Comparison of ENCODE assay signal across 26 cellular contexts in the genomic region with DNA sequence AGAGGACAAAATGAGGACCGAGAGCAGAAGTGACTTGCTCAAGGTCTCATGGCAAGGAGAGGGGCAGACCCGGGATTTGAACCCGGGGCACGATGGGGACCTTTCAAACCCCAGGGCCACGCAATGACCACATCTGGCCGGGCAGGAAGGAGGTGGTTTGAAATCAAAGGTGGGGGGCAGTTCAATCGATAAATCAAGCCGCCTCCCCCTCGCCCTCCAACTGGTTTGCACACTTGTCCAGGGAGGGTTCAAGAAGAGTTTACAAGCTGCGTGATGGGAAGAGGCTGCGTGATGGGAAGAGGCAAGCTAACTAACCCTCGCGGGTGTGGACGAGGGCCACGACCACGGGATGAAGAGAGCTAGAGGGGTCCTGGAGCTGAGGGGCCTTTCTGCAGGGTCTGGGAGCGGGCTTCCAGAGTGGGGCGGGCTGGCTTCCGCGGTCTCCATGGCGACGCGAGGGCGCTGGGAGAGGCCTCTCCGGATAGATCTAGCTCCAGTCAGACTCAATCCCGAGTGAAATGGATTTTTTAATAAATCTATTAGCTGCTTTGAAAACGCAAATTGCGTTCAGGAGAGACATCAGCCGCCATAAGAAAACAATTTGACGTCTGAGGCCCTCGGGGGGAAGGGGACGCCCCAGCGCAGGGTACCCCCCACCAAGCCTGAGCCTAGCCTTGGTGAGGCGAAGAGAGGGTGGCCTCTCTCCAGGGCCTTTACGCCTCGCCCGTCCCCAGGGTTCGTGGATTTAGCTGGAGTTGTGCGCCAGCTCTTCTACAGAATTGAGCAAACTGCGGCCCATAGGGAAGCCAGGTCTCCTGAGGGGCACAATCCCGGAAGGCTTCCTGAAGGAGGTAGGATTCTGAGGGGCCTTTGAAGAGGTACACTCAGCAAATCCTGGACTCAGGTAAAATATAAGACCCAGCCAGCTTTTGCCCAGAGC.
"Had no signal": no experiment of that assay in that cellular context is flagged by ENCODE, and none has a peak within 500 bp of the region (broad histone marks: within the 10 kb centered on the region; RNA-seq: fewer than 3 reads in every experiment).

No MANE protein-coding gene starts in this region.

- H3K9ac ChIP-seq: SK-N-SH had no signal

- H3K4me1 Mint-ChIP-seq: activated naive CD8-positive, alpha-beta T cell treated with anti-CD3 and anti-CD28 coated beads, Interleukin-2, amount 10 ng/mL, durations not matched to agents 7 days and 5 days had no signal

- H3K9me2 ChIP-seq: SK-N-SH had no signal

- H3K36me3 ChIP-seq: adrenal gland, SJCRH30 had no signal

- H3K4me3 ChIP-seq: adrenal gland, SJCRH30 had no signal

- DNase-seq: activated CD4-positive, alpha-beta T cell treated with anti-CD3 and anti-CD28 coated beads for 48 hours; activated CD4-positive, alpha-beta T cell treated with anti-CD3 and anti-CD28 coated beads, Interleukin-2, amount 50 U/mL, for 4 hours; activated CD4-positive, CD25-positive, alpha-beta regulatory T cell treated with anti-CD3 and anti-CD28 coated beads, Interleukin-2, amount 50 U/mL, for 72 hours; activated CD8-positive, alpha-beta memory T cell treated with anti-CD3 and anti-CD28 coated beads, Interleukin-2, amount 50 U/mL, for 48 hours; activated CD8-positive, alpha-beta T cell treated with anti-CD3 and anti-CD28 coated beads, Interleukin-2, amount 10 ng/mL, durations not matched to agents 7 days and 5 days; activated naive CD4-positive, alpha-beta T cell treated with anti-CD3 and anti-CD28 coated beads, Interleukin-2, amount 50 U/mL, for 16 hours; activated naive CD8-positive, alpha-beta T cell treated with anti-CD3 and anti-CD28 coated beads, Interleukin-2, amount 10 ng/mL, durations not matched to agents 7 days and 5 days; activated T-cell treated with anti-CD3 and anti-CD28 coated beads, Interleukin-2, amount 50 U/mL, for 1 hour; adrenal gland; anterior cingulate cortex; Karpas-422; MM.1S; NCI-H1105; NCI-H1436; NCI-H1694 treated with DMSO at 0.1 percent for 48 hours; NCI-H2081; NCI-H510A treated with DMSO at 0.1 percent for 48 hours; NCI-H69; NK-92 treated with Interleukin-12 subunit alpha and Interleukin-12 subunit beta, amount 100 ng/mL, for 24 hours; OCI-M1; Right ventricle myocardium superior; RPMI8226; SJCRH30; SK-N-SH; T-helper 1 cell had no signal

- H3K36me3 Mint-ChIP-seq: activated naive CD8-positive, alpha-beta T cell treated with anti-CD3 and anti-CD28 coated beads, Interleukin-2, amount 10 ng/mL, durations not matched to agents 7 days and 5 days had no signal

- H3K4me1 ChIP-seq: adrenal gland had no signal

- H3K27ac ChIP-seq: adrenal gland, SJCRH30 had no signal

- H3K27ac Mint-ChIP-seq: activated CD8-positive, alpha-beta T cell treated with anti-CD3 and anti-CD28 coated beads, Interleukin-2, amount 10 ng/mL, durations not matched to agents 7 days and 5 days; activated naive CD8-positive, alpha-beta T cell treated with anti-CD3 and anti-CD28 coated beads, Interleukin-2, amount 10 ng/mL, durations not matched to agents 7 days and 5 days had no signal

- H3K4me2 ChIP-seq: SK-N-SH had no signal

- H3K9me3 ChIP-seq: adrenal gland, SJCRH30, SK-N-SH had no signal

- H3K27me3 ChIP-seq: adrenal gland, SJCRH30 had no signal

- H3K4me3 Mint-ChIP-seq: activated CD8-positive, alpha-beta T cell treated with anti-CD3 and anti-CD28 coated beads, Interleukin-2, amount 10 ng/mL, durations not matched to agents 7 days and 5 days; activated naive CD8-positive, alpha-beta T cell treated with anti-CD3 and anti-CD28 coated beads, Interleukin-2, amount 10 ng/mL, durations not matched to agents 7 days and 5 days had no signal

- H3K9me3 Mint-ChIP-seq: activated naive CD8-positive, alpha-beta T cell treated with anti-CD3 and anti-CD28 coated beads, Interleukin-2, amount 10 ng/mL, durations not matched to agents 7 days and 5 days had no signal

- ATAC-seq: activated CD8-positive, alpha-beta T cell treated with anti-CD3 and anti-CD28 coated beads, Interleukin-2, amount 10 ng/mL, durations not matched to agents 7 days and 5 days; Panc1 had no signal
